ENCODE assay signal across 12 cellular contexts in the genomic region with DNA sequence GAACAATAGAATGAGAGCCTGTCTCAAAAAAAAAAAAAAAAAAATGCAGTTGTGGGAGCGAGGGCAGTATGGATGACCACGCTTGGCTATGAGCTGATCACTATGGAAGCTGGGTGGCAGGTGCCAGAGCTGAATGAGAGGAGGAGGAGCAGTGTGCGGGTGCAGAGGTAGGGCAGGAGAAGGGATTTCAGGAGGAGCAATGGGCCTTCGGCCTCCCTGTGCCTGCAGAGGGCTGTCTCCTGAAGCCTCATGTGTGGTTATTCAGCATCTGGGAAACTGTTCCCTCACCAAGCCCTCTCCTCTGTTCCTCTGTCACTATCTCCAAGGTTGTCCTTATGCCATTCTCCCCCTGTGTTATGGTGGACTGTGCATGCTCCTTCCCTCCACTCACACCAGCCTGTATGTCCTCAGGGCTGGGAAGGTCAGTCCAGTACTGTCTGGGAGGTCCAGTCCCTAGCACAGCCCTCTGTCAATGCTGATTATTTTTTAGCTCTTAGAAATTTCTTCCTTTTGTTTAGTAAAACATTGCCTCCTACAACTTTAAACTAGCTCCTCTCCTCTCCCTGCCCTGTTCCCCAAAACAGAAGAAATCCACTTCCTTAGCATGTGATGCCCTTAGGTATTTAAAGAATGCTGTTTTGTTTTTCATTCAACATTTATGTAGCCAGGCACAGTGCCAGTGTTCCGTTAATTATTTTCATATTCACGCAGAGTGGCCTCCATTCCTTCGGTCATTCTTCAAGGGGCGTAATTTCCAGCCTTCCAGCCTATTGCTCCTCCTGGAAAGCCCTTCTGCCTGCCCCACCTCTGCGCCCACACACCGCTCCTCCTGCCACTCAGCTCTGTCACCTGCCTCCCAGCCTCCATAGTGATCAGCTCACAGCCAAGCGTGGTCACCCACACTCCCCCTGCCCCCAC. TPM values are rescaled to one million over a fixed set of nuclear protein-coding genes. Genes with fewer than 3 reads are reported as not detected.
DNase-seq lines count a peak whose midpoint lies in the region; ATAC-seq and TF ChIP-seq lines count a peak whose summit lies in the region.
"Had no signal": no experiment of that assay in that cellular context is flagged by ENCODE, and none has a peak within 500 bp of the region (broad histone marks: within the 10 kb centered on the region; RNA-seq: fewer than 3 reads in every experiment).

No MANE protein-coding gene starts in this region.

- in situ Hi-C loops in SK-MEL-5 (cut with HindIII; ENCODE audit: low pct_unique_long_range_greater_than_20kb, low sequenced_read_pairs) = no loop called here

- no peaks in the 10 kb centered on the region for H3K9me3 ChIP-seq in prostate gland

- WGBS in prostate gland = 51% methylated on average over 11 of the region's 11 CpGs

- no peaks in the 10 kb centered on the region for H3K36me3 ChIP-seq in prostate gland

- no peaks in the 10 kb centered on the region for H3K4me1 ChIP-seq in prostate gland (replicated peaks)

- no peak for TF ChIP-seq POLR2A in prostate gland (IDR thresholded peaks at IDR 0.05)

- ATAC-seq in HG03460 (IDR thresholded peaks at IDR 0.05; ENCODE audit: unreplicated experiment) = no peak

- H3K27ac ChIP-seq in prostate gland = no peak overlapping the region
- H3K27ac ChIP-seq: KMS-11 had no signal

- no peaks in the 10 kb centered on the region for H3K27me3 ChIP-seq in prostate gland (replicated peaks; ENCODE audit: insufficient read depth)

- intact Hi-C loops in prostate gland (cut with DNase I) = no loop called here

- no peak overlapping the region for H3K4me3 ChIP-seq in prostate gland

- no peak for TF ChIP-seq CTCF in prostate gland (IDR thresholded peaks at IDR 0.05)

- DNase-seq in D341Med (ENCODE audit: low spot score) (peak; percentile 13), SK-MEL-5 (ENCODE audit: low read depth, low spot score) (peak; percentile 33), fibroblast of the conjunctiva (ENCODE audit: low read depth) (peak; percentile 61), prostate gland (ENCODE audit: low spot score) (peak; percentile 20), HUDEP-2 (lab: John Stamatoyannopoulos, UW; ENCODE audit: unreplicated experiment in 76 of 76) (no peak), NCI-H1694 (lab: John Stamatoyannopoulos, UW) (no peak)
- DNase-seq in activated CD4-positive, CD25-positive, alpha-beta regulatory T cell treated with anti-CD3 and anti-CD28 coated beads, Interleukin-2, amount 50 U/mL, for 72 hours = no peak
- DNase-seq: activated naive CD4-positive, alpha-beta T cell treated with anti-CD3 and anti-CD28 coated beads, Interleukin-2, amount 50 U/mL, for 16 hours; immature natural killer cell; T-helper 1 cell had no signal

RNA-seq across cellular contexts. Expression of a gene that starts 48.9 kb away (rescaled TPM):
- 4.1 and 7.4 TPM in 2 replicates for total RNA-seq in SK-MEL-5 (2014; rRNA removed; shearing (Covaris generic))
- polyA plus RNA-seq in SK-MEL-5 (2015; cell fraction: cytosol; rRNA removed) = 3.3 and 7.0 TPM in 2 replicates
- polyA plus RNA-seq in SK-MEL-5 (2015; cell fraction: nucleus; rRNA removed) = 16.1 and 18.4 TPM in 2 replicates
- total RNA-seq in prostate gland = 1 to 10 TPM; 3.3 to 7.7 TPM

Comparison
In these comparisons a context has a peak if more than half of its experiments do, and no peak if none do; other contexts are left out.
1. DNase-seq: peak in D341Med (single experiment), SK-MEL-5 (single experiment), fibroblast of the conjunctiva (single experiment) and prostate gland (single experiment); none in HUDEP-2 (0 of 76), activated CD4-positive, CD25-positive, alpha-beta regulatory T cell treated with anti-CD3 and anti-CD28 coated beads, Interleukin-2, amount 50 U/mL, for 72 hours (single experiment) and NCI-H1694 (single experiment).